1 cellular context compared by ENCODE assay signal in genomic region chr7:47991741-47992311, GRCh38.
TF ChIP-seq lines count a peak whose summit lies in the region.

No MANE protein-coding gene starts in this region.

TF ChIP-seq in GM12878, 131 proteins besides CTCF, POLR2A, EP300 and RAD21 (continued from another document):
- TF ChIP-seq ZBTB33 (IDR thresholded peaks at IDR 0.05) (no peak), SRF (IDR thresholded peaks at IDR 0.05; ENCODE audit: low read depth in 2 of 2, low read length in 2 of 2) (0 out of 4 replicates have a peak, but pooled peaks of 1 of the 2 experiments have one; percentile 14), KLF5 (IDR thresholded peaks at IDR 0.05; ENCODE audit: partially characterized antibody) (no peak), NR2F1 (conservative IDR thresholded peaks at IDR 0.05) (peak; percentile 96), CREB1 (IDR thresholded peaks at IDR 0.05; ENCODE audit: low read depth) (peak; percentile 29; the same call in 1 of the 2 replicates), PAX5 (IDR thresholded peaks at IDR 0.05; ENCODE audit: borderline replicate concordance, low read depth, low read length) (peak; percentile 67), ZBED1 (IDR thresholded peaks at IDR 0.05; ENCODE audit: borderline replicate concordance) (no peak), HCFC1 (IDR thresholded peaks at IDR 0.05; ENCODE audit: low read length) (no peak), FOS (IDR thresholded peaks at IDR 0.05; ENCODE audit: borderline replicate concordance, extremely low read depth, insufficient read length) (no peak), RAD51 (IDR thresholded peaks at IDR 0.05) (no peak), BHLHE40 (IDR thresholded peaks at IDR 0.05; ENCODE audit: borderline replicate concordance in 1 of 2, low read depth in 2 of 2, low read length in 1 of 2) (peak; percentile 43 to 49; a peak in 2 of 4 replicates), DPF2 (IDR thresholded peaks at IDR 0.05) (peak; percentile 78), ZNF592 (IDR thresholded peaks at IDR 0.05) (no peak), SMAD5 (IDR thresholded peaks at IDR 0.05; ENCODE audit: low read depth) (no peak)
